In the genomic region with DNA sequence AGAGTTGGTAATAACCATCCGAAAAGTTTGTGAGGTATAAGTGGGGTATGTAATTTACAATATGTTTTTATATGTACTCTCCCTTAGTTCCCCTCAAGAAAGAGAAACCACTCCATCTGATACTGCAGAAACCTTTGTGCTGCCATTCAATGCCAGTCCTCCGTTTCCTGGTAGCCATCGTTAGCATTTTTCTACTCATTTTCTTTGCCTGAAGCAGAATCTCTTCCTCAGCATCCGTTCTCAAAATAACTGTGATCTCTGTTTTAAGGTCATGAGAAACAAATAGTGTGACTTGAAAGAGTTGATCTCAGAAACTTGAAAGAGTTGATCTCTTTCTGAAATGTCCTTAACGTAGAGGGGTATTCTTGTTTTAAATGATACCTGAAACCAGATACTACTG, we compare ENCODE assay signal across 8 cellular contexts. TPM values are rescaled to one million over a fixed set of nuclear protein-coding genes. Genes with fewer than 3 reads are reported as not detected.
DNase-seq lines count a peak whose midpoint lies in the region; ATAC-seq, FAIRE-seq and TF ChIP-seq lines count a peak whose summit lies in the region.

No MANE protein-coding gene starts in this region.

- peaks cover 84% of the 10 kb centered on the region for H3K79me2 ChIP-seq in HepG2 (ENCODE audit: insufficient read depth, low read length)

- no peak for FAIRE-seq in HepG2 (lab: Jason Lieb, UNC)

- 6% methylated on average over 5 of the region's 5 CpGs for WGBS in HepG2 (ENCODE audit: low lambda C conversion rate)
- WGBS in upper lobe of left lung, 2 donors: 19 to 20% methylated on average over 5 of the region's 5 CpGs

- TF ChIP-seq POLR2A in HepG2 (IDR thresholded peaks at IDR 0.05; ENCODE audit: insufficient read depth in 1 of 2, low read depth in 2 of 2, low read length in 2 of 2) (no peak), upper lobe of left lung (IDR thresholded peaks at IDR 0.05) (no peak)

- peaks cover 0 to 4% of the 10 kb centered on the region in 2 experiments; a peak in 2 of 5 replicates for H3K27me3 ChIP-seq in HepG2 (ENCODE audit: control insufficient read depth in 1 of 2, insufficient read depth in 2 of 2, low read length in 2 of 2)
- no peaks in the 10 kb centered on the region for H3K27me3 ChIP-seq in upper lobe of left lung

- no TSS peak for BruUV-seq in HepG2 (replicated peaks; lab: Mats Ljungman, UMichigan)

- intact Hi-C loops in HepG2 (cut with micrococcal nuclease; ENCODE audit: unreplicated experiment): loop anchor here (5.0 kb wide), 3 partner anchors 35 to 335 kb away; partner anchors contain the start of genes IMMT, KDM3A and MRPL35

- peaks cover 3% of the 10 kb centered on the region for H3K9me3 Mint-ChIP-seq in activated naive CD4-positive, alpha-beta T cell treated with anti-CD3 and anti-CD28 coated beads, Interleukin-2, amount 10 ng/mL, durations not matched to agents 7 days and 5 days
- H3K9me3 Mint-ChIP-seq in activated naive CD8-positive, alpha-beta T cell treated with anti-CD3 and anti-CD28 coated beads, Interleukin-2, amount 10 ng/mL, durations not matched to agents 7 days and 5 days: peaks cover 2% of the 10 kb centered on the region

- H3K9ac ChIP-seq in HepG2 (ENCODE audit: insufficient read depth, low read depth, low read length): peak overlapping the region; percentile 94

- no peak for TF ChIP-seq RAD21 in HepG2 (CRISPR knock-in tag; IDR thresholded peaks at IDR 0.05)

- H3K4me1 ChIP-seq in HepG2 (ENCODE audit: insufficient read depth, low read length): peaks cover 46% of the 10 kb centered on the region
- H3K4me1 ChIP-seq in upper lobe of left lung: peaks cover 27 to 34% (median 30%) of the 10 kb centered on the region in 4 donors

- peaks cover 16% of the 10 kb centered on the region for H4K20me1 ChIP-seq in HepG2 (ENCODE audit: insufficient read depth, low read length)

- peaks cover 55% of the 10 kb centered on the region for H3K4me1 Mint-ChIP-seq in activated naive CD4-positive, alpha-beta T cell treated with anti-CD3 and anti-CD28 coated beads, Interleukin-2, amount 10 ng/mL, durations not matched to agents 7 days and 5 days
- peaks cover 43% of the 10 kb centered on the region for H3K4me1 Mint-ChIP-seq in activated naive CD8-positive, alpha-beta T cell treated with anti-CD3 and anti-CD28 coated beads, Interleukin-2, amount 10 ng/mL, durations not matched to agents 7 days and 5 days

- H3K36me3 ChIP-seq in HepG2 (replicated peaks in 1 of 2; ENCODE audit: control insufficient read depth in 1 of 2, insufficient read depth in 2 of 2, low read length in 2 of 2) (peaks cover 12 to 42% of the 10 kb centered on the region in 2 experiments), upper lobe of left lung (peaks cover 7 to 33% (median 18%) of the 10 kb centered on the region in 4 donors)

- POLR2A ChIA-PET in activated naive CD8-positive, alpha-beta T cell treated with anti-CD3 and anti-CD28 coated beads, Interleukin-2, amount 10 ng/mL, durations not matched to agents 7 days and 5 days (lab: Charles Lee): interaction anchor here (0.7 to 1.9 kb wide), 5 partner anchors 22 to 264 kb away, joined by 3 to 5 read pairs (median 3); partner anchors contain the start of gene MRPL35
- POLR2A ChIA-PET in HepG2 (lab: Yijun Ruan, JAX): interaction anchor here (1.4 to 2.1 kb wide), 4 partner anchors 15 to 694 kb away, joined by 3 to 21 read pairs (median 4); partner anchors contain the start of gene IMMT

- in situ Hi-C loops in HepG2 (cut with HindIII; ENCODE audit: extremely low pct_ligation_motif_present, low pct_unique_long_range_greater_than_20kb): no loop called here

- H2AFZ ChIP-seq in HepG2 (ENCODE audit: low read length): no peak overlapping the region

- H3K4me3 ChIP-seq in HepG2 (replicated peaks in 1 of 3; ENCODE audit: insufficient read depth in 1 of 3, low read depth in 2 of 3, low read length in 3 of 3): peak overlapping the region; percentile 88 to 96 (median 93)
- peak overlapping the region; percentile 62 to 95 (median 87) for H3K4me3 ChIP-seq in upper lobe of left lung

- H3K27ac ChIP-seq in HepG2 (ENCODE audit: extremely low read length, insufficient read depth, low read length) (peak overlapping the region; percentile 81), upper lobe of left lung (peak overlapping the region in 1 of 4 donors; percentile 87)

- no peak for TF ChIP-seq CTCF in HepG2 (CRISPR knock-in tag; IDR thresholded peaks at IDR 0.05)
- no peak for TF ChIP-seq CTCF in upper lobe of left lung (IDR thresholded peaks at IDR 0.05)

- H3K27ac Mint-ChIP-seq in activated naive CD4-positive, alpha-beta T cell treated with anti-CD3 and anti-CD28 coated beads, Interleukin-2, amount 10 ng/mL, durations not matched to agents 7 days and 5 days: peak overlapping the region; percentile 96
- H3K27ac Mint-ChIP-seq in activated naive CD8-positive, alpha-beta T cell treated with anti-CD3 and anti-CD28 coated beads, Interleukin-2, amount 10 ng/mL, durations not matched to agents 7 days and 5 days: peak overlapping the region; percentile 98

- DNase-seq in activated naive CD4-positive, alpha-beta T cell treated with anti-CD3 and anti-CD28 coated beads, Interleukin-2, amount 10 ng/mL, durations not matched to agents 7 days and 5 days: no peak
- no peak for DNase-seq in activated naive CD4-positive, alpha-beta T cell treated with anti-CD3 and anti-CD28 coated beads, Interleukin-2, amount 50 U/mL, for 16 hours
- DNase-seq in activated naive CD8-positive, alpha-beta T cell treated with anti-CD3 and anti-CD28 coated beads, Interleukin-2, amount 10 ng/mL, durations not matched to agents 7 days and 5 days: no peak
- DNase-seq in HepG2 (ENCODE audit: low spot score) (no peak), upper lobe of left lung (no peak), DMS153 (lab: John Stamatoyannopoulos, UW) (no peak), NCI-H510A (lab: John Stamatoyannopoulos, UW) (no peak)

- no peak for ATAC-seq in activated naive CD8-positive, alpha-beta T cell treated with anti-CD3 and anti-CD28 coated beads, Interleukin-2, amount 10 ng/mL, durations not matched to agents 7 days and 5 days (ENCODE audit: low read depth)
- ATAC-seq in HepG2: no peak
- ATAC-seq in upper lobe of left lung (ENCODE audit: low FRiP score in 2 of 2): no peak
- ATAC-seq in HG02759 (IDR thresholded peaks at IDR 0.05; ENCODE audit: unreplicated experiment): no peak

- TF ChIP-seq EP300 in HepG2 (IDR thresholded peaks at IDR 0.05; ENCODE audit: low read depth in 2 of 2, low read length in 2 of 2) (no peak), HepG2 (CRISPR knock-in tag; IDR thresholded peaks at IDR 0.05; ENCODE audit: borderline replicate concordance) (no peak), upper lobe of left lung (IDR thresholded peaks at IDR 0.05) (no peak)

- CTCF ChIA-PET in activated naive CD4-positive, alpha-beta T cell treated with anti-CD3 and anti-CD28 coated beads, Interleukin-2, amount 10 ng/mL, durations not matched to agents 7 days and 5 days (lab: Charles Lee): interaction anchor here (1.1 to 1.6 kb wide), 2 partner anchors 18 to 279 kb away, joined by 3 to 6 read pairs; no protein-coding TSS in a partner anchor
- CTCF ChIA-PET in HepG2 (lab: Yijun Ruan, JAX; ENCODE audit: low intra/inter-chr PET ratio, low total read pairs): no interaction called here

- peak overlapping the region; percentile 78 for H3K4me2 ChIP-seq in HepG2 (ENCODE audit: low read depth, low read length)

- no peaks in the 10 kb centered on the region for H3K27me3 Mint-ChIP-seq in activated naive CD4-positive, alpha-beta T cell treated with anti-CD3 and anti-CD28 coated beads, Interleukin-2, amount 10 ng/mL, durations not matched to agents 7 days and 5 days
- no peaks in the 10 kb centered on the region for H3K27me3 Mint-ChIP-seq in activated naive CD8-positive, alpha-beta T cell treated with anti-CD3 and anti-CD28 coated beads, Interleukin-2, amount 10 ng/mL, durations not matched to agents 7 days and 5 days

- H3K36me3 Mint-ChIP-seq in activated naive CD4-positive, alpha-beta T cell treated with anti-CD3 and anti-CD28 coated beads, Interleukin-2, amount 10 ng/mL, durations not matched to agents 7 days and 5 days: peaks cover 51% of the 10 kb centered on the region
- H3K36me3 Mint-ChIP-seq in activated naive CD8-positive, alpha-beta T cell treated with anti-CD3 and anti-CD28 coated beads, Interleukin-2, amount 10 ng/mL, durations not matched to agents 7 days and 5 days: peaks cover 32% of the 10 kb centered on the region

- H3K4me3 Mint-ChIP-seq in activated naive CD4-positive, alpha-beta T cell treated with anti-CD3 and anti-CD28 coated beads, Interleukin-2, amount 10 ng/mL, durations not matched to agents 7 days and 5 days: peak overlapping the region; percentile 85
- H3K4me3 Mint-ChIP-seq in activated naive CD8-positive, alpha-beta T cell treated with anti-CD3 and anti-CD28 coated beads, Interleukin-2, amount 10 ng/mL, durations not matched to agents 7 days and 5 days: peak overlapping the region; percentile 89

- H3K9me3 ChIP-seq in HepG2 (ENCODE audit: low read length) (no peaks in the 10 kb centered on the region), upper lobe of left lung (no peaks in the 10 kb centered on the region)

RNA-seq across cellular contexts. Expression of gene PTCD3, which starts 1.0 kb away (rescaled TPM):
- total RNA-seq in activated naive CD8-positive, alpha-beta T cell treated with anti-CD3 and anti-CD28 coated beads, Interleukin-2, amount 10 ng/mL, durations not matched to agents 7 days and 5 days: 100 to 1,000 TPM; 157 TPM
- total RNA-seq in HepG2 (2016; rRNA removed; fragmentation: Illumina TruSeq; extraction: Trizol) (309 and 342 TPM in 2 replicates), upper lobe of left lung (10 to 100 TPM; 37.0 to 79.4 (median 64.3) TPM)
- 71.6 and 79.2 TPM in 2 replicates for total RNA-seq in HepG2 (2016; cell fraction: cytosol; rRNA removed; fragmentation: Illumina TruSeq; extraction: Trizol; ENCODE audit: low read depth)
- total RNA-seq in HepG2 (2016; cell fraction: insoluble cytoplasmic fraction; rRNA removed; fragmentation: Illumina TruSeq; extraction: Trizol): 310 TPM in 2 replicates
- 58.3 and 77.0 TPM in 2 replicates for total RNA-seq in HepG2 (2016; cell fraction: membrane; rRNA removed; fragmentation: Illumina TruSeq; extraction: Trizol)
- 445 and 480 TPM in 2 replicates for total RNA-seq in HepG2 (2016; cell fraction: nucleus; rRNA removed; fragmentation: Illumina TruSeq; extraction: Trizol)
- polyA plus RNA-seq in HepG2 (2011; rRNA removed): 98.5 and 124 TPM in 2 replicates
- polyA plus RNA-seq in HepG2 (2011; cell fraction: cytosol; rRNA removed): 24.5 and 34.9 TPM in 2 replicates
- polyA plus RNA-seq in HepG2 (2011; cell fraction: nucleus; rRNA removed): 236 and 278 TPM in 2 replicates
- polyA plus RNA-seq in HepG2 (2012): 66.3 and 99.3 TPM in 2 replicates
- polyA plus RNA-seq in HepG2 (2016; cell fraction: cytosol; fragmentation: Illumina TruSeq; extraction: Trizol; ENCODE audit: low read depth): 8.5 and 10.5 TPM in 2 replicates
- 166 and 170 TPM in 2 replicates for polyA plus RNA-seq in HepG2 (2016; cell fraction: insoluble cytoplasmic fraction; fragmentation: Illumina TruSeq; extraction: Trizol; ENCODE audit: low read depth)
- 10.8 and 14.6 TPM in 2 replicates for polyA plus RNA-seq in HepG2 (2016; cell fraction: membrane; fragmentation: Illumina TruSeq; extraction: Trizol; ENCODE audit: low read depth)
- 350 and 370 TPM in 2 replicates for polyA plus RNA-seq in HepG2 (2016; cell fraction: nucleus; fragmentation: Illumina TruSeq; extraction: Trizol; ENCODE audit: insufficient read depth, low read depth)
- 87.7 and 177 TPM in 2 replicates for polyA minus RNA-seq in HepG2 (2011; rRNA and poly(A)+ RNA removed; ENCODE audit: low replicate concordance)
- 91.6 and 159 TPM in 2 replicates for polyA minus RNA-seq in HepG2 (2011; cell fraction: cytosol; rRNA and poly(A)+ RNA removed)
- polyA minus RNA-seq in HepG2 (2011; cell fraction: nucleus; rRNA and poly(A)+ RNA removed): 941 and 2,119 TPM in 2 replicates

RNA-seq across cellular contexts. Expression of gene POLR1A, which starts 1.3 kb away (rescaled TPM):
- 10 to 100 TPM; 27.3 to 29.5 TPM for total RNA-seq in activated naive CD8-positive, alpha-beta T cell treated with anti-CD3 and anti-CD28 coated beads, Interleukin-2, amount 10 ng/mL, durations not matched to agents 7 days and 5 days
- total RNA-seq in HepG2 (2016; rRNA removed; fragmentation: Illumina TruSeq; extraction: Trizol) (39.9 and 61.1 TPM in 2 replicates), upper lobe of left lung (10 to 100 TPM; 12.0 to 25.8 (median 22.1) TPM)
- total RNA-seq in HepG2 (2016; cell fraction: cytosol; rRNA removed; fragmentation: Illumina TruSeq; extraction: Trizol; ENCODE audit: low read depth): 4.1 and 4.4 TPM in 2 replicates
- total RNA-seq in HepG2 (2016; cell fraction: insoluble cytoplasmic fraction; rRNA removed; fragmentation: Illumina TruSeq; extraction: Trizol): 41.0 and 46.9 TPM in 2 replicates
- 11.5 and 14.0 TPM in 2 replicates for total RNA-seq in HepG2 (2016; cell fraction: membrane; rRNA removed; fragmentation: Illumina TruSeq; extraction: Trizol)
- total RNA-seq in HepG2 (2016; cell fraction: nucleus; rRNA removed; fragmentation: Illumina TruSeq; extraction: Trizol): 44.7 and 47.5 TPM in 2 replicates
- 6.5 and 7.2 TPM in 2 replicates for polyA plus RNA-seq in HepG2 (2011; rRNA removed)
- 4.2 and 4.6 TPM in 2 replicates for polyA plus RNA-seq in HepG2 (2011; cell fraction: cytosol; rRNA removed)
- 13.7 and 16.1 TPM in 2 replicates for polyA plus RNA-seq in HepG2 (2011; cell fraction: nucleus; rRNA removed)
- 13.5 and 22.6 TPM in 2 replicates for polyA plus RNA-seq in HepG2 (2012)
- 1.0 TPM in 2 replicates for polyA plus RNA-seq in HepG2 (2016; cell fraction: cytosol; fragmentation: Illumina TruSeq; extraction: Trizol; ENCODE audit: low read depth)
- polyA plus RNA-seq in HepG2 (2016; cell fraction: insoluble cytoplasmic fraction; fragmentation: Illumina TruSeq; extraction: Trizol; ENCODE audit: low read depth): 14.6 and 20.3 TPM in 2 replicates
- 2.5 and 3.0 TPM in 2 replicates for polyA plus RNA-seq in HepG2 (2016; cell fraction: membrane; fragmentation: Illumina TruSeq; extraction: Trizol; ENCODE audit: low read depth)
- 26.2 and 30.4 TPM in 2 replicates for polyA plus RNA-seq in HepG2 (2016; cell fraction: nucleus; fragmentation: Illumina TruSeq; extraction: Trizol; ENCODE audit: insufficient read depth, low read depth)
- polyA minus RNA-seq in HepG2 (2011; rRNA and poly(A)+ RNA removed; ENCODE audit: low replicate concordance): 21.9 and 31.1 TPM in 2 replicates
- polyA minus RNA-seq in HepG2 (2011; cell fraction: cytosol; rRNA and poly(A)+ RNA removed): 18.7 and 22.5 TPM in 2 replicates
- polyA minus RNA-seq in HepG2 (2011; cell fraction: nucleus; rRNA and poly(A)+ RNA removed): 50.6 and 72.4 TPM in 2 replicates
